7 cellular contexts compared by ENCODE assay signal in the genomic region with DNA sequence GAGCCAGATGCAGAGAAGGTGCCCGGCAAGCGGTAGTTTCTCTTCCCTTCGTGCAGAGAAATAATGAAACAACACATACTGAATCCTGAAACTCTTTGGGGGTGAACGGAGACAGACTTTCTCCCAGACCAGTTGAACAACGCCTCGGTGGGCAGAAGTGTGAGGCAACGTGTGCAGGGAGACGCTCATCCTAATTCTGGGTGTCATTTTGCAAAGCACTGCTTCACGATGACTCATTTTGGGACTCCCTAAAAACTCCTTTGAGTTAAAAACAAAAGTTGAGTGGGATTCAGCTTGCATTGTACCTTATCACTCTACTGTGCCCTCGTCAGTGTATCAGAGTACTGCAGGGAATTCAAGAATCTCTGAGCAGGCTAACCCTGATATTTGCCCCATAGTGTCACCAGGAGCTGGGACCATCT.
DNase-seq lines count a peak whose midpoint lies in the region; ATAC-seq lines count a peak whose summit lies in the region.

No MANE protein-coding gene starts in this region.

- ATAC-seq in GM18867 (IDR thresholded peaks at IDR 0.05; ENCODE audit: unreplicated experiment) (peak; percentile 60), GM21529 (IDR thresholded peaks at IDR 0.05; ENCODE audit: unreplicated experiment) (peak; percentile 62), HG03571 (IDR thresholded peaks at IDR 0.05; ENCODE audit: unreplicated experiment) (peak; percentile 50)

- DNase-seq in stimulated activated CD4-positive, alpha-beta T cell treated with anti-CD3 and anti-CD28 coated beads, Interleukin-12 subunit alpha, Interleukin-12 subunit beta, amount 100 ng/mL, for 48 hours (ENCODE audit: low read depth in 2 of 3, low spot score in 1 of 3): peak; percentile 44 to 52 (median 50)
- DNase-seq in OCI-M1 (lab: John Stamatoyannopoulos, UW): no peak
- DNase-seq in HUDEP-2 (lab: John Stamatoyannopoulos, UW; ENCODE audit: unreplicated experiment in 76 of 76): no peak
- DNase-seq in activated gamma-delta T cell treated with Interleukin-2 at 50 U/mL for 16 hours: no peak

Comparison
In these comparisons a context has a peak if more than half of its experiments do, and no peak if none do; other contexts are left out.
1. DNase-seq: peak in stimulated activated CD4-positive, alpha-beta T cell treated with anti-CD3 and anti-CD28 coated beads, Interleukin-12 subunit alpha, Interleukin-12 subunit beta, amount 100 ng/mL, for 48 hours (3 of 3); none in OCI-M1 (single experiment), HUDEP-2 (0 of 76) and activated gamma-delta T cell treated with Interleukin-2 at 50 U/mL for 16 hours (single experiment).
2. Peak in every context shown above with its lines, with median percentiles within 50 percentile points of each other: ATAC-seq.